8 cellular contexts compared by ENCODE assay signal in genomic region chr15:33226559-33227181, GRCh38. TPM values are rescaled to one million over a fixed set of nuclear protein-coding genes. Genes with fewer than 3 reads are reported as not detected.
DNase-seq lines count a peak whose midpoint lies in the region; ATAC-seq and TF ChIP-seq lines count a peak whose summit lies in the region.

No MANE protein-coding gene starts in this region.

- H3K36me3 ChIP-seq in BJ (ENCODE audit: control insufficient read depth, insufficient read depth, low read length) (no peaks in the 10 kb centered on the region), SJCRH30 (no peaks in the 10 kb centered on the region)

- POLR2A ChIA-PET in BJ (lab: Charles Lee): no interaction called here

- H3K4me3 ChIP-seq in BJ (ENCODE audit: low read depth, low read length): no peak overlapping the region
- no peak overlapping the region for H3K4me3 ChIP-seq in SJCRH30

- no peak overlapping the region for H3K27ac ChIP-seq in SJCRH30

- DNase-seq in BJ (ENCODE audit: low read depth) (no peak), SJCRH30 (peak; percentile 72 to 86), iris pigment epithelial cell (ENCODE audit: low read depth) (peak; percentile 61)
- DNase-seq in activated naive CD4-positive, alpha-beta T cell treated with Interleukin-2 at 50 U/mL for 16 hours: peak; percentile 63
- DNase-seq in stimulated activated CD8-positive, alpha-beta memory T cell treated with anti-CD3 and anti-CD28 coated beads, Interleukin-2, amount 100 ng/mL, for 48 hours (ENCODE audit: low read depth in 2 of 2): peak; percentile 15 to 30

- no peaks in the 10 kb centered on the region for H3K9me3 ChIP-seq in SJCRH30 (replicated peaks)

- peaks cover 15% of the 10 kb centered on the region; the same call in 1 of the 2 replicates for H3K4me1 ChIP-seq in SJCRH30

- H3K27me3 ChIP-seq in BJ (ENCODE audit: control insufficient read depth, insufficient read depth, low read length) (peaks cover 1% of the 10 kb centered on the region), SJCRH30 (no peaks in the 10 kb centered on the region)

- CTCF ChIA-PET in BJ (lab: Yijun Ruan, JAX): interaction anchor here (0.6 kb wide), 1 partner anchor 10 kb away, joined by 3 read pairs; no protein-coding TSS in a partner anchor

- peak; percentile 25; the same call in 1 of the 2 replicates for TF ChIP-seq CTCF in BJ (IDR thresholded peaks at IDR 0.05; ENCODE audit: insufficient read depth, low read depth, low read length)

- peak; percentile 63 for ATAC-seq in GM19035 (IDR thresholded peaks at IDR 0.05; ENCODE audit: unreplicated experiment)
- ATAC-seq in HG03575 (IDR thresholded peaks at IDR 0.05; ENCODE audit: extremely low read depth, insufficient number of reproducible peaks, low FRiP score, unreplicated experiment): peak; percentile 82
- ATAC-seq in GM18870 (IDR thresholded peaks at IDR 0.05; ENCODE audit: unreplicated experiment): no peak

RNA-seq across cellular contexts. Expression of gene FMN1, which starts 32.2 kb away (rescaled TPM):
- polyA plus RNA-seq in BJ (2011; rRNA removed): 2.6 and 3.5 TPM in 2 replicates
- 6.1 and 9.8 TPM in 2 replicates for polyA minus RNA-seq in BJ (2011; rRNA and poly(A)+ RNA removed)
- 15.6 and 21.2 TPM in 2 replicates for total RNA-seq in SJCRH30 (2014; rRNA removed; shearing (Covaris generic))
